In genomic region chr5:65986050-65986451, GRCh38 we compare ENCODE assay signal across 14 cellular contexts. TPM values are rescaled to one million over a fixed set of nuclear protein-coding genes. Genes with fewer than 3 reads are reported as not detected.
DNase-seq lines count a peak whose midpoint lies in the region; ATAC-seq, FAIRE-seq and TF ChIP-seq lines count a peak whose summit lies in the region.
"Had no signal": no experiment of that assay in that cellular context is flagged by ENCODE, and none has a peak within 500 bp of the region (broad histone marks: within the 10 kb centered on the region; RNA-seq: fewer than 3 reads in every experiment).

No MANE protein-coding gene starts in this region.

- no peak for FAIRE-seq in astrocyte (lab: Jason Lieb, UNC)

- no peaks in the 10 kb centered on the region for H3K27me3 Mint-ChIP-seq in astrocyte (ENCODE audit: low read depth, unreplicated experiment)
- no peaks in the 10 kb centered on the region for H3K27me3 Mint-ChIP-seq in stimulated activated naive B cell treated with anti-CD40 and anti-IgM and Interleukin-4, amounts not matched to agents 10 μg/mL and 1 μg/mL and 100 μg/mL, for 72 hours
- H3K27me3 Mint-ChIP-seq: stimulated activated naive CD8-positive, alpha-beta T cell treated with anti-CD3 and anti-CD28 coated beads, Interleukin-15, Interleukin-2, amounts not matched to agents 100 ng/mL and 50 ng/mL, for 24 hours had no signal

- H3K4me2 ChIP-seq in astrocyte (ENCODE audit: low read length) = peak overlapping the region; percentile 59
- H3K4me2 ChIP-seq: neural progenitor cell had no signal

- H3K36me3 Mint-ChIP-seq in astrocyte (ENCODE audit: low read depth, unreplicated experiment) = peaks cover 5% of the 10 kb centered on the region
- H3K36me3 Mint-ChIP-seq in stimulated activated naive B cell treated with anti-CD40 and anti-IgM and Interleukin-4, amounts not matched to agents 10 μg/mL and 1 μg/mL and 100 μg/mL, for 72 hours = peaks cover 17 to 22% of the 10 kb centered on the region in 2 donors

- DNase-seq in DMS 273 (lab: John Stamatoyannopoulos, UW; ENCODE audit: unreplicated experiment) = peak; percentile 25
- no peak for DNase-seq in DMS 273 treated with DMSO at 0.1 percent for 48 hours (lab: John Stamatoyannopoulos, UW)
- DNase-seq in astrocyte (ENCODE audit: low read depth) = peak; percentile 47
- DNase-seq in hepatic stellate cell (ENCODE audit: low spot score) = peak; percentile 39
- no peak for DNase-seq in stimulated activated naive B cell treated with anti-CD40 and anti-IgM and Interleukin-4, amounts not matched to agents 10 μg/mL and 1 μg/mL and 100 μg/mL, for 72 hours
- no peak for DNase-seq in NCI-H1092 (lab: John Stamatoyannopoulos, UW)
- DNase-seq in activated effector memory CD4-positive, alpha-beta T cell treated with anti-CD3 and anti-CD28 coated beads, Interleukin-2, amount 50 U/mL, for 16 hours = no peak
- DNase-seq: activated naive CD4-positive, alpha-beta T cell treated with Interleukin-2 at 50 U/mL for 16 hours; NCI-H1694; NK-92 treated with Interleukin-12 subunit alpha and Interleukin-12 subunit beta, amount 100 ng/mL, for 24 hours; stimulated activated CD4-positive, alpha-beta T cell treated with anti-CD3 and anti-CD28 coated beads, Interleukin-2, amount 100 ng/mL, for 24 hours had no signal

- peaks cover 76% of the 10 kb centered on the region for H4K20me1 ChIP-seq in astrocyte (ENCODE audit: insufficient read depth, low read length)

- H3K4me1 ChIP-seq in astrocyte (ENCODE audit: insufficient read depth, low read length) = peaks cover 7% of the 10 kb centered on the region

- H3K36me3 ChIP-seq in astrocyte (ENCODE audit: insufficient read depth, low read length) = no peaks in the 10 kb centered on the region
- H3K36me3 ChIP-seq: neural progenitor cell had no signal

- H3K27ac ChIP-seq in astrocyte (ENCODE audit: low read depth, low read length) = peak overlapping the region; percentile 30
- H3K27ac ChIP-seq: neural progenitor cell had no signal

- H3K4me1 Mint-ChIP-seq in astrocyte (ENCODE audit: low read depth, unreplicated experiment) = peaks cover 26% of the 10 kb centered on the region
- H3K4me1 Mint-ChIP-seq in stimulated activated naive B cell treated with anti-CD40 and anti-IgM and Interleukin-4, amounts not matched to agents 10 μg/mL and 1 μg/mL and 100 μg/mL, for 72 hours = peaks cover 28 to 51% of the 10 kb centered on the region in 2 donors

- no peaks in the 10 kb centered on the region for H3K9me3 ChIP-seq in astrocyte (ENCODE audit: insufficient read depth, low read depth, low read length)

- no peak overlapping the region for H3K4me3 Mint-ChIP-seq in astrocyte (ENCODE audit: unreplicated experiment)
- H3K4me3 Mint-ChIP-seq in stimulated activated naive B cell treated with anti-CD40 and anti-IgM and Interleukin-4, amounts not matched to agents 10 μg/mL and 1 μg/mL and 100 μg/mL, for 72 hours = no peak overlapping the region
- H3K4me3 Mint-ChIP-seq: neural progenitor cell; stimulated activated naive CD8-positive, alpha-beta T cell treated with anti-CD3 and anti-CD28 coated beads, Interleukin-15, Interleukin-2, amounts not matched to agents 100 ng/mL and 50 ng/mL, for 24 hours had no signal

- H2AFZ ChIP-seq in astrocyte (ENCODE audit: low read depth, low read length) = no peak overlapping the region
- H2AFZ ChIP-seq: neural progenitor cell had no signal

- no peak overlapping the region for H3K4me3 ChIP-seq in astrocyte (ENCODE audit: insufficient read depth, low read depth, low read length)
- H3K4me3 ChIP-seq: neural progenitor cell had no signal

- no peak for TF ChIP-seq CTCF in astrocyte (IDR thresholded peaks at IDR 0.05; ENCODE audit: insufficient read depth, low read depth, low read length)

- no peak for ATAC-seq in stimulated activated naive B cell treated with anti-CD40 and anti-IgM and Interleukin-4, amounts not matched to agents 10 μg/mL and 1 μg/mL and 100 μg/mL, for 72 hours (replicated peaks)
- no peak for ATAC-seq in HG03439 (IDR thresholded peaks at IDR 0.05; ENCODE audit: unreplicated experiment)

- H3K27ac Mint-ChIP-seq in astrocyte (ENCODE audit: unreplicated experiment) = no peak overlapping the region
- H3K27ac Mint-ChIP-seq in stimulated activated naive B cell treated with anti-CD40 and anti-IgM and Interleukin-4, amounts not matched to agents 10 μg/mL and 1 μg/mL and 100 μg/mL, for 72 hours = peak overlapping the region; percentile 52
- H3K27ac Mint-ChIP-seq: neural progenitor cell; stimulated activated naive CD8-positive, alpha-beta T cell treated with anti-CD3 and anti-CD28 coated beads, Interleukin-15, Interleukin-2, amounts not matched to agents 100 ng/mL and 50 ng/mL, for 24 hours had no signal

- no peaks in the 10 kb centered on the region for H3K9me3 Mint-ChIP-seq in astrocyte (ENCODE audit: unreplicated experiment)
- H3K9me3 Mint-ChIP-seq in stimulated activated naive B cell treated with anti-CD40 and anti-IgM and Interleukin-4, amounts not matched to agents 10 μg/mL and 1 μg/mL and 100 μg/mL, for 72 hours = peaks cover 0 to 1% of the 10 kb centered on the region in 2 donors
- H3K9me3 Mint-ChIP-seq: stimulated activated naive CD8-positive, alpha-beta T cell treated with anti-CD3 and anti-CD28 coated beads, Interleukin-15, Interleukin-2, amounts not matched to agents 100 ng/mL and 50 ng/mL, for 24 hours had no signal

- peak overlapping the region; percentile 31 for H3K9ac ChIP-seq in astrocyte (ENCODE audit: low read length)
- H3K9ac ChIP-seq: neural progenitor cell had no signal

- H3K27me3 ChIP-seq in astrocyte (ENCODE audit: insufficient read depth, low read length) = no peaks in the 10 kb centered on the region
- H3K27me3 ChIP-seq: neural progenitor cell had no signal

- H3K79me2 ChIP-seq in astrocyte (ENCODE audit: insufficient read depth, low read length) = peaks cover 100% of the 10 kb centered on the region

RNA-seq across cellular contexts. Expression of gene ERBIN, which starts 59.7 kb away (rescaled TPM):
- total RNA-seq in astrocyte = 80.8 and 83.4 TPM in 2 replicates

Comparison
In these comparisons a context has a peak if more than half of its experiments do, and no peak if none do; other contexts are left out.
1. DNase-seq: peak in DMS 273 (single experiment), astrocyte (single experiment) and hepatic stellate cell (single experiment); none in DMS 273 treated with DMSO at 0.1 percent for 48 hours (single experiment), stimulated activated naive B cell treated with anti-CD40 and anti-IgM and Interleukin-4, amounts not matched to agents 10 μg/mL and 1 μg/mL and 100 μg/mL, for 72 hours (single experiment), NCI-H1092 (single experiment) and activated effector memory CD4-positive, alpha-beta T cell treated with anti-CD3 and anti-CD28 coated beads, Interleukin-2, amount 50 U/mL, for 16 hours (single experiment).